Comparison of ENCODE assay signal across 8 cellular contexts in the genomic region with DNA sequence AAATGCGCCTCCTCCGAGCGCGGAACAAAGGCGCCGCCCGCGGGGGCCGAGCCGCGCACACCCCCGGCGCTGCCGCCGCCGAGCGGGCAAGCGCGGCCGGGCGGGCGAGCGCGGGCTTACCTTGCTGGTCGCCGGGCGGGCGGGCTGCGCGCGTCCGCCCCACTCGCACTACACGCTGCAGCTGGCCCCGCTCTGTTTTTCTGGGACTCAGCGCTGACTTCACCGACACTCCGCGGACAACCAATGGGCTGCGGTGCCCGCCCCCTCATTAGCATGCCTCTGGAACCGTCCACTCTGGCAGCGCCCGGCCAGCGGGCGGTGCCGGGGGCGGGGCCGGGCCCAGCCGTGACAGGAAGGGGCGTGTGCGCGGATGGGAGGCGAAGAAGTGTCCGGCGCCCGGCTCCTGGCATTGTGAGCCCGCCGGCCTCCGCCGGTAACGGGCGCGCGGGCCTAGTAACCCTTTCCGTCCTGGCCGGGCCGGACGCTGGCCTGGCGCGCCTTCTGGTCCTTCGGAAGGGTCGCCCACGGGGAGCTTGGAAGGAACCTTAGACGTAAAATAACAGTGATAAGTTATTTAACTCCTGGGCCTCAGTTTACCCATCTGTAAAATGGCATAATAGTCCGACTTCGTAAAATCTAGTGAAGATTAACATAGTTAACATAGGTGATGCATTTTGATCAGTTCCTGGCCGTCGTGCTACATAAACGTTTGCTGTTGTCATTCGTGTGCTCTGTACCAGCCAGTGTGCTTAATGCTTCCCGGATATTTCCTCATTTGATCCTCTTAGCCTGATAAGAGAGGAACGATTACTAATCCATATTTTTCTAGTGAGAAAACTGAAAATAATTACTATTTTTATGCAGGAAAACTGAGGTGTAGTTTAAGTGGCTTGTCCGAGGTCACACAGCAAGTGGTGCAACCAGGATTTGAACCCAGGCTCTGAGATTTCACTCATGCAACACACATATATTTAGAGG. TPM values are rescaled to one million over a fixed set of nuclear protein-coding genes. Genes with fewer than 3 reads are reported as not detected.
A peak's percentile ranks its signal among the peaks of the same experiment; 100 is the strongest.
DNase-seq lines count a peak whose midpoint lies in the region; ATAC-seq and TF ChIP-seq lines count a peak whose summit lies in the region.

A gene (minus strand): TSS at position 172 of the 978 bp plus-strand sequence. CDS start 120,236 bp downstream, outside the sequence.

- peak; percentile 99 for ATAC-seq in GM19023 (IDR thresholded peaks at IDR 0.05; ENCODE audit: unreplicated experiment)
- peak; percentile 98 for ATAC-seq in HG03196 (IDR thresholded peaks at IDR 0.05; ENCODE audit: unreplicated experiment)

- H3K9me3 ChIP-seq in AG04450 (ENCODE audit: control insufficient read depth, insufficient read depth, low read length): no peaks in the 10 kb centered on the region; the same call in 1 of the 2 replicates

- peak; percentile 76 for DNase-seq in AG04450 (ENCODE audit: low read depth, low spot score)
- DNase-seq in NCI-H226: peak; percentile 95
- peak; percentile 63 to 69 (median 66) for DNase-seq in activated CD4-positive, CD25-positive, alpha-beta regulatory T cell (lab: John Stamatoyannopoulos, UW)
- peak; percentile 45 to 97 (median 91) for DNase-seq in caudate nucleus (lab: John Stamatoyannopoulos, UW)
- peak; percentile 94 for DNase-seq in inferior parietal cortex (ENCODE audit: extremely low spot score)
- DNase-seq in smooth muscle cell of the brain vasculature (ENCODE audit: low read depth, low spot score): peak; percentile 74

- H3K27me3 ChIP-seq in AG04450 (ENCODE audit: control insufficient read depth, insufficient read depth, low read length): peaks cover 19% of the 10 kb centered on the region

- TF ChIP-seq CTCF in AG04450 (IDR thresholded peaks at IDR 0.05; ENCODE audit: low read depth, low read length): no peak

- POLR2A ChIA-PET in AG04450 (lab: Yijun Ruan, JAX): no interaction called here

- H3K4me3 ChIP-seq in AG04450 (ENCODE audit: low read depth, low read length): peak within 1 kb of the TSS; percentile 74

- no peak within 1 kb of the TSS for H3K27ac ChIP-seq in AG04450 (ENCODE audit: low read depth, low read length)
- H3K27ac ChIP-seq in caudate nucleus (ENCODE audit: low read depth, low read length): peak within 1 kb of the TSS; percentile 93

- CTCF ChIA-PET in AG04450 (lab: Charles Lee): interaction anchor here (0.9 to 1.4 kb wide), 3 partner anchors 40 to 132 kb away, joined by 3 to 4 read pairs (median 4); a partner anchor contains a TSS

RNA-seq across cellular contexts. Expression of the gene that starts here (rescaled TPM):
- polyA plus RNA-seq in AG04450 (2011; rRNA removed): 0.40 TPM in 2 replicates
- polyA minus RNA-seq in AG04450 (2011; rRNA and poly(A)+ RNA removed): 0.46 and 0.48 TPM in 2 replicates

Comparison
In these comparisons a context has a peak if more than half of its experiments do, and no peak if none do; other contexts are left out.
1. Peak in DNase-seq and H3K4me3 ChIP-seq in AG04450; RNA of the gene not detected or under 1 TPM.